ENCODE assay signal across 26 cellular contexts in the genomic region with DNA sequence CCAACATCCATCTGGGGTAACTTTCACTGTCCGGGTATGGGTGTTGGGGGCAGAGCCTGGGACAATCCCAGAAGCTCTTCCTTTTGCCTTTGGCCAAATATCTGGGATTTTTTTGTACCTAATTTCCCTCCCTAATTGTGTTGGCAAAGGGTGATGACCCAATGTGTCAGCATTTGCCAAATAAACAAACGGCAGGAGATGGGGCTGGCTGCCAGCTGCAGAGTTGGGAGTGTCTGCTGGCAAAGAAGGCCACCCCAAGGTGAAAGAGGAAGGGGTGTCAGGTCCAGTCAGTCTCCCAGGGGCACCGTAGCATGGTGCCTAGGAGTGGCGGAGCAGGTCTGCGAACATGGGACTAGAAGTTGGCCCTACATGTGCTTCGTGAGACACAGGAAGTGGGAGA.
"Had no signal": no experiment of that assay in that cellular context is flagged by ENCODE, and none has a peak within 500 bp of the region (broad histone marks: within the 10 kb centered on the region; RNA-seq: fewer than 3 reads in every experiment).

No MANE protein-coding gene starts in this region.

- H3K36me3 Mint-ChIP-seq: memory B cell; naive B cell; natural killer cell treated with Interleukin-12 subunit alpha and Interleukin-12 subunit beta and Interleukin-15 and Interleukin-18, amount 100 ng/mL, for 72 hours; stimulated activated effector memory CD8-positive, alpha-beta T cell treated with anti-CD3 and anti-CD28 coated beads, Interleukin-12 subunit alpha, Interleukin-12 subunit beta, amount 100 ng/mL, for 72 hours had no signal

- H3K27ac ChIP-seq: colonic mucosa, epithelial cell of prostate, gastrocnemius medialis, neutrophil, parathyroid adenoma, sigmoid colon, stomach, thyroid gland, vagina had no signal

- H3K4me3 Mint-ChIP-seq: dendritic cell treated with granulocyte-macrophage colony-stimulating factor and Interleukin-4, amounts not matched to agents 40 ng/mL and 50 ng/mL, for 4 days; endodermal cell; memory B cell; naive B cell; natural killer cell treated with Interleukin-12 subunit alpha and Interleukin-12 subunit beta and Interleukin-15 and Interleukin-18, amount 100 ng/mL, for 72 hours; neural crest cell; stimulated activated effector memory CD8-positive, alpha-beta T cell treated with anti-CD3 and anti-CD28 coated beads, Interleukin-12 subunit alpha, Interleukin-12 subunit beta, amount 100 ng/mL, for 72 hours had no signal

- DNase-seq: colonic mucosa; effector CD8-positive, alpha-beta T cell; endodermal cell; gastrocnemius medialis; left cardiac atrium; left ventricle myocardium superior; naive B cell; sigmoid colon; stimulated activated CD4-positive, alpha-beta T cell treated with anti-CD3 and anti-CD28 coated beads, Interleukin-2, amount 100 ng/mL, for 24 hours; stimulated activated CD4-positive, alpha-beta T cell treated with anti-CD3 and anti-CD28 coated beads, Interleukin-4, amount 100 ng/mL, for 24 hours; stimulated activated naive CD4-positive, alpha-beta T cell treated with Interleukin-2 at 50 U/mL for 16 hours; stomach; thyroid gland; trophoblast cell had no signal

- H3K4me1 ChIP-seq: colonic mucosa, gastrocnemius medialis, parathyroid adenoma, sigmoid colon, stomach, thyroid gland, vagina had no signal

- H3K9ac ChIP-seq: parathyroid adenoma had no signal

- H3K27ac Mint-ChIP-seq: dendritic cell treated with granulocyte-macrophage colony-stimulating factor and Interleukin-4, amounts not matched to agents 40 ng/mL and 50 ng/mL, for 4 days; endodermal cell; memory B cell; naive B cell; progenitor cell of endocrine pancreas; stimulated activated effector memory CD8-positive, alpha-beta T cell treated with anti-CD3 and anti-CD28 coated beads, Interleukin-12 subunit alpha, Interleukin-12 subunit beta, amount 100 ng/mL, for 72 hours had no signal

- H3K4me3 ChIP-seq: colonic mucosa, gastrocnemius medialis, lung, sigmoid colon, stomach, thyroid gland, vagina had no signal

- ATAC-seq: esophagus mucosa; gastrocnemius medialis; left cardiac atrium; left ventricle myocardium superior; natural killer cell treated with Interleukin-12 subunit alpha and Interleukin-12 subunit beta and Interleukin-15 and Interleukin-18, amount 100 ng/mL, for 72 hours; stimulated activated effector memory CD8-positive, alpha-beta T cell treated with anti-CD3 and anti-CD28 coated beads, Interleukin-12 subunit alpha, Interleukin-12 subunit beta, amount 100 ng/mL, for 72 hours had no signal

- H3K9me3 ChIP-seq: colonic mucosa, gastrocnemius medialis, neutrophil, sigmoid colon, stomach, thyroid gland, vagina had no signal

- H3K4me1 Mint-ChIP-seq: endodermal cell; memory B cell; naive B cell; neural crest cell; stimulated activated effector memory CD8-positive, alpha-beta T cell treated with anti-CD3 and anti-CD28 coated beads, Interleukin-12 subunit alpha, Interleukin-12 subunit beta, amount 100 ng/mL, for 72 hours had no signal

- H3K27me3 ChIP-seq: colonic mucosa, sigmoid colon, thyroid gland, vagina had no signal

- H3K9me3 Mint-ChIP-seq: dendritic cell treated with granulocyte-macrophage colony-stimulating factor and Interleukin-4, amounts not matched to agents 40 ng/mL and 50 ng/mL, for 4 days; endodermal cell; memory B cell; stimulated activated effector memory CD8-positive, alpha-beta T cell treated with anti-CD3 and anti-CD28 coated beads, Interleukin-12 subunit alpha, Interleukin-12 subunit beta, amount 100 ng/mL, for 72 hours had no signal

- H3K36me3 ChIP-seq: colonic mucosa, gastrocnemius medialis, neutrophil, sigmoid colon, stomach, thyroid gland, vagina had no signal
